In the genomic region with DNA sequence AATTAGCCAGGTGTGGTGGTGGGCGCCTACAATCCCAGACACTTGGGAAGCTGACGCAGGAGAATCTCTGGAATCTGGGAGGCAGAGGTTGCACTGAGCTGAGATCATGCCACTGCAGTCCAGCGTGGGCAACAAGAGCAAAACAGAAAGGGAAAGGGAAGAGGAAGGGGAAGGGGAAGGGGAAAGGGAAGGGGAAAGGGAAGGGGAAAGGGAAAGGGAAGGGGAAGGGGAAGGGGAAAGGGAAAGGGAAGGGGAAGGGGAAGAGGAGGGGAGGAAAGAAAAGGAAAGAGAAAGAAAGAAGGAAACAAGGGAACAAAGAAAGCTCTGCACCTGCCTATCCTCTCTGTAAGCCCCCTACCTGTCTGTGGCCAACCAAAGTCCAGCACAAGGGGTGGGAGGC, we compare ENCODE assay signal across 1 cellular context.
A peak's percentile ranks its signal among the peaks of the same experiment; 100 is the strongest.
TF ChIP-seq lines count a peak whose summit lies in the region.

No MANE protein-coding gene starts in this region.

TF ChIP-seq in HepG2, 621 proteins besides CTCF, POLR2A, EP300 and RAD21 (continued from another document):
- TF ChIP-seq, protein P1, sequence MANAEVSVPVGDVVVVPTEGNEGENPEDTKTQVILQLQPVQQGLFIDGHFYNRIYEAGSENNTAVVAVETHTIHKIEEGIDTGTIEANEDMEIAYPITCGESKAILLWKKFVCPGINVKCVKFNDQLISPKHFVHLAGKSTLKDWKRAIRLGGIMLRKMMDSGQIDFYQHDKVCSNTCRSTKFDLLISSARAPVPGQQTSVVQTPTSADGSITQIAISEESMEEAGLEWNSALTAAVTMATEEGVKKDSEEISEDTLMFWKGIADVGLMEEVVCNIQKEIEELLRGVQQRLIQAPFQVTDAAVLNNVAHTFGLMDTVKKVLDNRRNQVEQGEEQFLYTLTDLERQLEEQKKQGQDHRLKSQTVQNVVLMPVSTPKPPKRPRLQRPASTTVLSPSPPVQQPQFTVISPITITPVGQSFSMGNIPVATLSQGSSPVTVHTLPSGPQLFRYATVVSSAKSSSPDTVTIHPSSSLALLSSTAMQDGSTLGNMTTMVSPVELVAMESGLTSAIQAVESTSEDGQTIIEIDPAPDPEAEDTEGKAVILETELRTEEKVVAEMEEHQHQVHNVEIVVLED (CRISPR knock-in tag; IDR thresholded peaks at IDR 0.05; ENCODE audit: borderline replicate concordance): no peak
- TF ChIP-seq PCBP2 (optimal IDR thresholded peaks at IDR 0.05; ENCODE audit: low read depth, low read length, poor library complexity, severe bottlenecking): peak; percentile 45
- TF ChIP-seq, protein P2, sequence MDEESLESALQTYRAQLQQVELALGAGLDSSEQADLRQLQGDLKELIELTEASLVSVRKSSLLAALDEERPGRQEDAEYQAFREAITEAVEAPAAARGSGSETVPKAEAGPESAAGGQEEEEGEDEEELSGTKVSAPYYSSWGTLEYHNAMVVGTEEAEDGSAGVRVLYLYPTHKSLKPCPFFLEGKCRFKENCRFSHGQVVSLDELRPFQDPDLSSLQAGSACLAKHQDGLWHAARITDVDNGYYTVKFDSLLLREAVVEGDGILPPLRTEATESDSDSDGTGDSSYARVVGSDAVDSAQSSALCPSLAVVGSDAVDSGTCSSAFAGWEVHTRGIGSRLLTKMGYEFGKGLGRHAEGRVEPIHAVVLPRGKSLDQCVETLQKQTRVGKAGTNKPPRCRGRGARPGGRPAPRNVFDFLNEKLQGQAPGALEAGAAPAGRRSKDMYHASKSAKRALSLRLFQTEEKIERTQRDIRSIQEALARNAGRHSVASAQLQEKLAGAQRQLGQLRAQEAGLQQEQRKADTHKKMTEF (CRISPR knock-in tag; IDR thresholded peaks at IDR 0.05): no peak
